In genomic region chr3:13137808-13138565, GRCh38 we compare ENCODE assay signal across 14 cellular contexts.
"Had no signal": no experiment of that assay in that cellular context is flagged by ENCODE, and none has a peak within 500 bp of the region (broad histone marks: within the 10 kb centered on the region; RNA-seq: fewer than 3 reads in every experiment).

No MANE protein-coding gene starts in this region.

- DNase-seq: activated CD4-positive, alpha-beta T cell treated with anti-CD3 and anti-CD28 coated beads for 4 hours; activated CD8-positive, alpha-beta T cell treated with anti-CD3 and anti-CD28 coated beads for 36 hours; activated naive CD4-positive, alpha-beta T cell treated with anti-CD3 and anti-CD28 coated beads, Interleukin-2, amount 10 ng/mL, durations not matched to agents 7 days and 5 days; central memory CD4-positive, alpha-beta T cell; erythroblast; hippocampal formation; nephron progenitor cell; SK-N-SH; T-helper 1 cell; trophoblast cell had no signal

- H3K36me3 ChIP-seq: ovary had no signal

- H3K4me3 ChIP-seq: ovary, smooth muscle cell had no signal

- H3K27ac ChIP-seq: ovary, VCaP had no signal

- ATAC-seq: activated CD8-positive, alpha-beta T cell treated with anti-CD3 and anti-CD28 coated beads for 36 hours; stimulated activated effector memory CD8-positive, alpha-beta T cell treated with anti-CD3 and anti-CD28 coated beads, Interleukin-12 subunit alpha, Interleukin-12 subunit beta, amount 100 ng/mL, for 72 hours had no signal

- H3K27me3 ChIP-seq: ovary had no signal

- H3K9me3 ChIP-seq: ovary, SK-N-SH had no signal
